1 cellular context compared by ENCODE assay signal in genomic region chrX:97494756-97495372, GRCh38.
A peak's percentile ranks its signal among the peaks of the same experiment; 100 is the strongest.
TF ChIP-seq lines count a peak whose summit lies in the region.

No MANE protein-coding gene starts in this region.

TF ChIP-seq in GM12878, 131 proteins besides CTCF, POLR2A, EP300 and RAD21 (continued from another document):
- TF ChIP-seq ELK1 (IDR thresholded peaks at IDR 0.05; ENCODE audit: low read depth, low read length) (no peak), RUNX3 (IDR thresholded peaks at IDR 0.05; ENCODE audit: low read length) (peak; percentile 86), SIN3A (IDR thresholded peaks at IDR 0.05; ENCODE audit: low read depth, low read length) (no peak), JUND (IDR thresholded peaks at IDR 0.05; ENCODE audit: low read depth, low read length) (0 out of 2 replicates have a peak, but pooled peaks have one; percentile 37), TCF7 (IDR thresholded peaks at IDR 0.05; ENCODE audit: borderline replicate concordance) (0 out of 2 replicates have a peak, but pooled peaks have one; percentile 26), ETV6 (conservative IDR thresholded peaks at IDR 0.05 in 1 of 2, IDR thresholded peaks at IDR 0.05 in 1 of 2; ENCODE audit: borderline replicate concordance in 1 of 2, low read depth in 1 of 2) (no peak; a peak in 1 of 4 replicates), CREM (IDR thresholded peaks at IDR 0.05; ENCODE audit: low read depth) (peak; percentile 18; the same call in 1 of the 2 replicates), IRF3 (IDR thresholded peaks at IDR 0.05) (no peak), MXI1 (IDR thresholded peaks at IDR 0.05; ENCODE audit: low read depth, low read length) (no peak), ZBTB40 (IDR thresholded peaks at IDR 0.05; ENCODE audit: borderline replicate concordance) (no peak), E4F1 (IDR thresholded peaks at IDR 0.05; ENCODE audit: borderline replicate concordance, partially characterized antibody) (no peak), SREBF2 (IDR thresholded peaks at IDR 0.05; ENCODE audit: low read length) (no peak), MTA3 (IDR thresholded peaks at IDR 0.05; ENCODE audit: borderline replicate concordance, low read length) (0 out of 2 replicates have a peak, but pooled peaks have one; percentile 62), BCL3 (IDR thresholded peaks at IDR 0.05; ENCODE audit: borderline replicate concordance, insufficient read depth, low read depth, low read length, poor library complexity, severe bottlenecking) (no peak)
